Comparison of ENCODE assay signal across 12 cellular contexts in the genomic region with DNA sequence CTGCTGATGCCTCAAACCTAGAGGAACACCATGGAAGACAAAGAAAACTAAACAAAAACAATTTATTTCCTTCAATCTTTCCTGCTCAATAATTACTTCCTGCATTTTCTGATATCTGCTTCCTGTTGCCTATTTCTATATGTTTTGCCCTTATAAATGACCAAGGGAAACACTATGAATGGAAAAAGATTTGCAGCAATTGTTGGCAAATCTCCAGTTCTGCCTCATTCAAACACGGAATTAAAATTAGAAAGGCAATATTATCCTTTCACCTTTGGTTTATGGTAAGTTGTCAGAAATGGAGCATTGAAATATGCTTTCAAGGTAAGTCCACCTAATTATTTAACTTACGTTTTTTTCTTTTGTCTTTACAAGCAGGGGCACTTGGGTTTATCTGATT.
DNase-seq lines count a peak whose midpoint lies in the region; ATAC-seq, FAIRE-seq and TF ChIP-seq lines count a peak whose summit lies in the region.
"Had no signal": no experiment of that assay in that cellular context is flagged by ENCODE, and none has a peak within 500 bp of the region (broad histone marks: within the 10 kb centered on the region; RNA-seq: fewer than 3 reads in every experiment).

No MANE protein-coding gene starts in this region.

- H4K20me1 ChIP-seq in GM23248 (ENCODE audit: insufficient read depth) (no peaks in the 10 kb centered on the region), endothelial cell of umbilical vein (replicated peaks; ENCODE audit: control insufficient read depth, extremely low read depth, insufficient read depth, low read length) (no peaks in the 10 kb centered on the region), MM.1S (ENCODE audit: insufficient read depth, low read length) (no peaks in the 10 kb centered on the region)

- no TSS peak for BruUV-seq in endothelial cell of umbilical vein (replicated peaks; lab: Mats Ljungman, UMichigan)

- FAIRE-seq in endothelial cell of umbilical vein (lab: Jason Lieb, UNC) = peak; percentile 74
- FAIRE-seq: A549 had no signal

- H3K27ac ChIP-seq in GM23248 (no peak overlapping the region), endothelial cell of umbilical vein (ENCODE audit: insufficient read depth, low read depth, low read length) (no peak overlapping the region), MM.1S (ENCODE audit: low read length) (no peak overlapping the region)
- H3K27ac ChIP-seq: A549 had no signal

- ATAC-seq in HG03521 (IDR thresholded peaks at IDR 0.05; ENCODE audit: unreplicated experiment) = no peak
- ATAC-seq: A549; CD8-positive, alpha-beta T cell; HCT116 had no signal

- POLR2A ChIA-PET in endothelial cell of umbilical vein (lab: Charles Lee) = no interaction called here

- H3F3A ChIP-seq in GM23248 (ENCODE audit: insufficient read depth) (peaks cover 22% of the 10 kb centered on the region; the same call in 1 of the 2 replicates), MM.1S (ENCODE audit: insufficient read depth, low read length) (no peaks in the 10 kb centered on the region)

- H3K4me2 ChIP-seq in GM23248 (ENCODE audit: unreplicated experiment) (no peak overlapping the region), endothelial cell of umbilical vein (ENCODE audit: insufficient read depth, low read length) (peak overlapping the region; percentile 58), MM.1S (ENCODE audit: low read depth, low read length) (no peak overlapping the region)
- H3K4me2 ChIP-seq: A549 had no signal

- TF ChIP-seq CTCF in endothelial cell of umbilical vein (IDR thresholded peaks at IDR 0.05; ENCODE audit: extremely low read depth in 1 of 2, insufficient read depth in 1 of 2, low read depth in 1 of 2, low read length in 2 of 2) (no peak), MM.1S (IDR thresholded peaks at IDR 0.05; ENCODE audit: low read length) (no peak)

- H3K9me3 ChIP-seq in GM23248 (ENCODE audit: low read depth) = no peaks in the 10 kb centered on the region
- no peaks in the 10 kb centered on the region for H3K9me3 ChIP-seq in endothelial cell of umbilical vein (replicated peaks; ENCODE audit: control insufficient read depth, insufficient read depth, low read length)
- no peaks in the 10 kb centered on the region for H3K9me3 ChIP-seq in MM.1S (replicated peaks; ENCODE audit: insufficient read depth, low read length)
- H3K9me3 ChIP-seq: Caco-2 had no signal

- H3K27me3 ChIP-seq in GM23248 (replicated peaks; ENCODE audit: insufficient read depth) = no peaks in the 10 kb centered on the region
- peaks cover 7 to 8% of the 10 kb centered on the region in 2 experiments for H3K27me3 ChIP-seq in endothelial cell of umbilical vein (ENCODE audit: control insufficient read depth in 2 of 2, insufficient read depth in 2 of 2, low read length in 2 of 2)
- no peaks in the 10 kb centered on the region for H3K27me3 ChIP-seq in MM.1S (replicated peaks; ENCODE audit: insufficient read depth, low read length)

- DNase-seq in NCI-H2196 (lab: John Stamatoyannopoulos, UW; ENCODE audit: unreplicated experiment) = peak; percentile 0
- DNase-seq in NCI-H2196 treated with DMSO at 0.1 percent for 48 hours (lab: John Stamatoyannopoulos, UW; ENCODE audit: unreplicated experiment) = no peak
- no peak for DNase-seq in GM23248
- DNase-seq in NCI-H2081 treated with DMSO at 0.1 percent for 48 hours (lab: John Stamatoyannopoulos, UW) = peak; percentile 2
- DNase-seq in endothelial cell of umbilical vein (ENCODE audit: low read depth, low spot score) = peak; percentile 64
- no peak for DNase-seq in hippocampal formation (lab: John Stamatoyannopoulos, UW)
- DNase-seq in MM.1S = no peak
- DNase-seq: Caco-2; CD8-positive, alpha-beta T cell had no signal

- intact Hi-C loops in endothelial cell of umbilical vein (cut with micrococcal nuclease) = loop anchor here (1.0 kb wide), 1 partner anchor 34 kb away; no protein-coding TSS in a partner anchor

- TF ChIP-seq POLR2A in endothelial cell of umbilical vein (IDR thresholded peaks at IDR 0.05; ENCODE audit: low read depth, low read length) = no peak

- H2AFZ ChIP-seq in GM23248 (0 out of 2 replicates have a peak overlapping the region, but pooled peaks have one; percentile 3), endothelial cell of umbilical vein (ENCODE audit: low read depth, low read length) (no peak overlapping the region), MM.1S (ENCODE audit: low read length) (no peak overlapping the region)

- H3K4me3 ChIP-seq in GM23248 (no peak overlapping the region), endothelial cell of umbilical vein (replicated peaks in 1 of 3; ENCODE audit: insufficient read depth in 1 of 3, low read depth in 1 of 3, low read length in 3 of 3) (no peak overlapping the region), MM.1S (ENCODE audit: low read length) (no peak overlapping the region)
- H3K4me3 ChIP-seq: A549 had no signal

- in situ Hi-C loops in GM23248 (cut with MboI) = no loop called here

- peaks cover 29% of the 10 kb centered on the region for H3K4me1 ChIP-seq in GM23248 (ENCODE audit: insufficient read depth)
- H3K4me1 ChIP-seq in endothelial cell of umbilical vein (ENCODE audit: control insufficient read depth, extremely low read depth, insufficient read depth, low read length) = peaks cover 10% of the 10 kb centered on the region
- H3K4me1 ChIP-seq in MM.1S (ENCODE audit: low read length) = no peaks in the 10 kb centered on the region
- H3K4me1 ChIP-seq: A549, Caco-2 had no signal

- no peaks in the 10 kb centered on the region for H3K79me2 ChIP-seq in GM23248 (ENCODE audit: insufficient read depth)
- no peaks in the 10 kb centered on the region for H3K79me2 ChIP-seq in endothelial cell of umbilical vein (ENCODE audit: control insufficient read depth, insufficient read depth, low read length)
- no peaks in the 10 kb centered on the region for H3K79me2 ChIP-seq in MM.1S (ENCODE audit: low read length)

- dilution Hi-C loops in endothelial cell of umbilical vein (cut with MboI; ENCODE audit: extremely low pct_ligation_motif_present, low sequenced_read_pairs) = no loop called here

- no peak overlapping the region for H3K9ac ChIP-seq in GM23248
- no peak overlapping the region for H3K9ac ChIP-seq in endothelial cell of umbilical vein (replicated peaks; ENCODE audit: extremely low read depth, insufficient read depth, low read length)
- no peak overlapping the region for H3K9ac ChIP-seq in MM.1S (ENCODE audit: low read length)

- H3K9me2 ChIP-seq in GM23248 (ENCODE audit: insufficient read depth) (no peaks in the 10 kb centered on the region), MM.1S (replicated peaks; ENCODE audit: insufficient read depth, low read length) (no peaks in the 10 kb centered on the region)

- no peaks in the 10 kb centered on the region for H3K9me1 ChIP-seq in endothelial cell of umbilical vein (replicated peaks; ENCODE audit: control insufficient read depth, extremely low read depth, insufficient read depth, low read length)

- WGBS in GM23248 (ENCODE audit: low coverage in 1 of 2, low lambda C conversion rate in 2 of 2, missing lambda C conversion rate in 2 of 2), 2 experiments = 75 to 78% methylated on average over 2 of the region's 2 CpGs

- H3K36me3 ChIP-seq in GM23248 (ENCODE audit: low read depth) = no peaks in the 10 kb centered on the region
- H3K36me3 ChIP-seq in endothelial cell of umbilical vein (ENCODE audit: control insufficient read depth in 2 of 2, extremely low read depth in 1 of 2, insufficient read depth in 2 of 2, low read length in 2 of 2) = no peaks in the 10 kb centered on the region
- H3K36me3 ChIP-seq in MM.1S (replicated peaks; ENCODE audit: insufficient read depth, low read length) = no peaks in the 10 kb centered on the region

- CTCF ChIA-PET in endothelial cell of umbilical vein (lab: Charles Lee) = no interaction called here

TF ChIP-seq in endothelial cell of umbilical vein, 7 proteins besides CTCF, POLR2A, EP300 and RAD21:
- TF ChIP-seq FOS (IDR thresholded peaks at IDR 0.05; ENCODE audit: borderline replicate concordance, insufficient read depth, low read length) (no peak), POLR2AphosphoS5 (IDR thresholded peaks at IDR 0.05; ENCODE audit: insufficient read depth, low read depth, low read length) (no peak), GATA2 (IDR thresholded peaks at IDR 0.05; ENCODE audit: insufficient read depth, insufficient read length, low read depth, low read length) (no peak)
- TF ChIP-seq, protein P1, sequence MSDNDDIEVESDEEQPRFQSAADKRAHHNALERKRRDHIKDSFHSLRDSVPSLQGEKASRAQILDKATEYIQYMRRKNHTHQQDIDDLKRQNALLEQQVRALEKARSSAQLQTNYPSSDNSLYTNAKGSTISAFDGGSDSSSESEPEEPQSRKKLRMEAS (IDR thresholded peaks at IDR 0.05; ENCODE audit: insufficient read depth, insufficient read length) = no peak
TF ChIP-seq in endothelial cell of umbilical vein: peak in this region for 0.

Comparison
In these comparisons a context has a peak if more than half of its experiments do, and no peak if none do; other contexts are left out.
1. DNase-seq: peak in NCI-H2196 (single experiment), NCI-H2081 treated with DMSO at 0.1 percent for 48 hours (single experiment) and endothelial cell of umbilical vein (single experiment); none in NCI-H2196 treated with DMSO at 0.1 percent for 48 hours (single experiment), GM23248 (single experiment), hippocampal formation (0 of 2) and MM.1S (single experiment).